ENCODE assay signal across 7 cellular contexts in the genomic region with DNA sequence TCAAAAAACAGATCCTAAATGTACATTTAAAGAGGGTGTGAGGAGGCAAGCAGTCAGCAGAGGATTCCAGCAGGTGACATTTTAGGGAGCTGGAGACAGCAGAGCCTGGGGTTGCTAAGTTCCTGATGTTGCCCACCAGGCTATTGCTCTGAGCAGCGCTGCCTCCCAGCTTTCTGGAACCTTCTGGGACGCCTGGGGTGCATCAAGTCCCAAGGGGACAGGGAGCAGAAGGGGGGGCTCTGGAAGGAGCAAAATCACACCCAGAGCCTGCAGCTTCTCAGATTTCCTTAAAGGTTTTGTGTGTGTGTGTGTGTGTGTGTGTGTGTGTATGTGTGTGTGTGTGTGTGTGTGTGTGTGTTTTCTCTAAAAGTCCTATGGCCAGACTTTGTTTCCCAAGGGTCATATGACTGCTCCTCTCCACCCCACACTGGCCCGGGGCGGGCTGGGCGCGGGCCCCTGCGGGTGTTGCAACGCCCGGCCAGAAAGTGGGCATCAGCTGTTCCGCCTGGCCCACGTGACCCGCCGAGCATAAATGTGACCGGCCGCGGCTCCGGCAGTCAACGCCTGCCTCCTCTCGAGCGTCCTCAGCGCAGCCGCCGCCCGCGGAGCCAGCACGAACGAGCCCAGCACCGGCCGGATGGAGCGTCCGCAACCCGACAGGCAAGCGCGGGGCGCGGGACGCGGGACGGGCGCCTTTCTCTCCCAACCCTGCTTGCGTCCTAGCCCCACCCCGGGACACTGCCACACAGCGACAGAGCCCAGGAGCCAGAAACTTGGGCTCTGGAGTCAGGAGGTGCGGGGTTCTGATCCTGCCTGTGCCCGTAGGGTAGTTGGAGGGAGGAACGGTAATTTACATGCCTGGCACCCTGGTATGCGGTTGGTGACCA. TPM values are rescaled to one million over a fixed set of nuclear protein-coding genes. Genes with fewer than 3 reads are reported as not detected.
DNase-seq lines count a peak whose midpoint lies in the region; ATAC-seq and TF ChIP-seq lines count a peak whose summit lies in the region.

A gene with protein sequence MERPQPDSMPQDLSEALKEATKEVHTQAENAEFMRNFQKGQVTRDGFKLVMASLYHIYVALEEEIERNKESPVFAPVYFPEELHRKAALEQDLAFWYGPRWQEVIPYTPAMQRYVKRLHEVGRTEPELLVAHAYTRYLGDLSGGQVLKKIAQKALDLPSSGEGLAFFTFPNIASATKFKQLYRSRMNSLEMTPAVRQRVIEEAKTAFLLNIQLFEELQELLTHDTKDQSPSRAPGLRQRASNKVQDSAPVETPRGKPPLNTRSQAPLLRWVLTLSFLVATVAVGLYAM (plus strand): TSS at position 560 of the 887 bp plus-strand sequence. CDS start 78 bp downstream, at position 638.

- peak; percentile 36 to 50 for TF ChIP-seq RAD21 in liver (IDR thresholded peaks at IDR 0.05)

- peaks cover 14% of the 10 kb centered on the region for H3K27me3 Mint-ChIP-seq in activated CD4-positive, alpha-beta memory T cell treated with anti-CD3 and anti-CD28 coated beads for 36 hours

- peak within 1 kb of the TSS; percentile 36 to 51 for H3K9ac ChIP-seq in liver (ENCODE audit: low read depth in 1 of 2, low read length in 2 of 2)

- peak within 1 kb of the TSS; percentile 13 for H3K27ac Mint-ChIP-seq in activated CD4-positive, alpha-beta memory T cell treated with anti-CD3 and anti-CD28 coated beads for 36 hours

- no peaks in the 10 kb centered on the region for H3K27me3 ChIP-seq in liver (ENCODE audit: control insufficient read depth in 4 of 4, insufficient read depth in 4 of 4, low read length in 3 of 4)

- peak; percentile 79 for ATAC-seq in HG02798 (IDR thresholded peaks at IDR 0.05; ENCODE audit: poor library complexity, unreplicated experiment)

- peak within 1 kb of the TSS; percentile 69 for H3K4me3 ChIP-seq in GM12875 (ENCODE audit: low read depth, low read length)
- peak within 1 kb of the TSS; percentile 79 to 88 (median 87) for H3K4me3 ChIP-seq in liver (ENCODE audit: low read depth in 1 of 3, low read length in 3 of 3)

- peaks cover 20% of the 10 kb centered on the region for H3K4me1 Mint-ChIP-seq in activated CD4-positive, alpha-beta memory T cell treated with anti-CD3 and anti-CD28 coated beads for 36 hours (ENCODE audit: low read depth)

- DNase-seq in NCI-H345 (lab: John Stamatoyannopoulos, UW) (peak; percentile 69), ecto neural progenitor cell (ENCODE audit: low spot score) (peak; percentile 88)
- peak; percentile 77 for DNase-seq in activated CD4-positive, alpha-beta memory T cell treated with anti-CD3 and anti-CD28 coated beads for 36 hours
- DNase-seq in stimulated activated CD4-positive, alpha-beta T cell treated with anti-CD3 and anti-CD28 coated beads, Interleukin-4, amount 100 ng/mL, for 1 hour = peak; percentile 46

- H3K9me3 Mint-ChIP-seq in activated CD4-positive, alpha-beta memory T cell treated with anti-CD3 and anti-CD28 coated beads for 36 hours = no peaks in the 10 kb centered on the region

- POLR2A ChIA-PET in activated CD4-positive, alpha-beta memory T cell treated with anti-CD3 and anti-CD28 coated beads for 36 hours (lab: Charles Lee) = interaction anchor here (0.5 kb wide), 1 partner anchor 268 kb away, joined by 3 read pairs; no protein-coding TSS in a partner anchor

- peak within 1 kb of the TSS; percentile 70 to 74 for H3K27ac ChIP-seq in liver (ENCODE audit: low read depth in 1 of 2, low read length in 2 of 2)

- TF ChIP-seq CTCF in GM12875 (IDR thresholded peaks at IDR 0.05; ENCODE audit: borderline replicate concordance, insufficient read depth, low read depth, low read length) (0 out of 2 replicates have a peak, but pooled peaks have one; percentile 5), liver (IDR thresholded peaks at IDR 0.05; ENCODE audit: low read depth, low read length, missing input control) (no peak)

- H3K4me3 Mint-ChIP-seq in activated CD4-positive, alpha-beta memory T cell treated with anti-CD3 and anti-CD28 coated beads for 36 hours = peak within 1 kb of the TSS; percentile 51

- H3K36me3 ChIP-seq in liver (ENCODE audit: control insufficient read depth in 4 of 4, insufficient read depth in 3 of 4, low read depth in 1 of 4, low read length in 3 of 4) = peaks cover 0 to 2% (median 0%) of the 10 kb centered on the region in 4 donors

- no peaks in the 10 kb centered on the region for H3K9me3 ChIP-seq in liver (ENCODE audit: control insufficient read depth in 4 of 4, low read length in 3 of 4)

- CTCF ChIA-PET in activated CD4-positive, alpha-beta memory T cell treated with anti-CD3 and anti-CD28 coated beads for 36 hours (lab: Charles Lee) = interaction anchor here (1.0 kb wide), 1 partner anchor 30 kb away, joined by 6 read pairs; no protein-coding TSS in a partner anchor

- H3K36me3 Mint-ChIP-seq in activated CD4-positive, alpha-beta memory T cell treated with anti-CD3 and anti-CD28 coated beads for 36 hours = no peaks in the 10 kb centered on the region

- intact Hi-C loops in activated CD4-positive, alpha-beta memory T cell treated with anti-CD3 and anti-CD28 coated beads for 36 hours (cut with micrococcal nuclease) = no loop called here

- peaks cover 15 to 56% (median 44%) of the 10 kb centered on the region in 4 donors for H3K4me1 ChIP-seq in liver (ENCODE audit: control insufficient read depth in 4 of 4, insufficient read depth in 4 of 4, low read length in 3 of 4)

- 3% methylated on average over 47 of the region's 47 CpGs for WGBS in liver

TF ChIP-seq in liver, 16 proteins besides CTCF, POLR2A, EP300 and RAD21:
- TF ChIP-seq EGR1 (IDR thresholded peaks at IDR 0.05; ENCODE audit: low read depth in 2 of 2) (no peak), MAX (IDR thresholded peaks at IDR 0.05) (no peak), JUND (IDR thresholded peaks at IDR 0.05) (peak in 1 of 2 donors; percentile 16), FOXA1 (IDR thresholded peaks at IDR 0.05) (peak; percentile 37), ATF3 (IDR thresholded peaks at IDR 0.05) (no peak), GABPA (IDR thresholded peaks at IDR 0.05 in 1 of 2, conservative IDR thresholded peaks at IDR 0.05 in 1 of 2) (no peak), HNF4G (IDR thresholded peaks at IDR 0.05) (peak; percentile 12), FOXA2 (IDR thresholded peaks at IDR 0.05) (no peak), YY1 (IDR thresholded peaks at IDR 0.05) (peak; percentile 46), NR2F2 (IDR thresholded peaks at IDR 0.05) (no peak), TAF1 (conservative IDR thresholded peaks at IDR 0.05) (peak; percentile 80), HNF4A (conservative IDR thresholded peaks at IDR 0.05) (peak; percentile 45 to 57), SP1 (IDR thresholded peaks at IDR 0.05) (peak; percentile 58), RXRA (IDR thresholded peaks at IDR 0.05) (peak; percentile 36 to 43)
- TF ChIP-seq, protein P1, sequence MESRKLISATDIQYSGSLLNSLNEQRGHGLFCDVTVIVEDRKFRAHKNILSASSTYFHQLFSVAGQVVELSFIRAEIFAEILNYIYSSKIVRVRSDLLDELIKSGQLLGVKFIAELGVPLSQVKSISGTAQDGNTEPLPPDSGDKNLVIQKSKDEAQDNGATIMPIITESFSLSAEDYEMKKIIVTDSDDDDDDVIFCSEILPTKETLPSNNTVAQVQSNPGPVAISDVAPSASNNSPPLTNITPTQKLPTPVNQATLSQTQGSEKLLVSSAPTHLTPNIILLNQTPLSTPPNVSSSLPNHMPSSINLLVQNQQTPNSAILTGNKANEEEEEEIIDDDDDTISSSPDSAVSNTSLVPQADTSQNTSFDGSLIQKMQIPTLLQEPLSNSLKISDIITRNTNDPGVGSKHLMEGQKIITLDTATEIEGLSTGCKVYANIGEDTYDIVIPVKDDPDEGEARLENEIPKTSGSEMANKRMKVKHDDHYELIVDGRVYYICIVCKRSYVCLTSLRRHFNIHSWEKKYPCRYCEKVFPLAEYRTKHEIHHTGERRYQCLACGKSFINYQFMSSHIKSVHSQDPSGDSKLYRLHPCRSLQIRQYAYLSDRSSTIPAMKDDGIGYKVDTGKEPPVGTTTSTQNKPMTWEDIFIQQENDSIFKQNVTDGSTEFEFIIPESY (IDR thresholded peaks at IDR 0.05) = no peak
- TF ChIP-seq, protein P2, sequence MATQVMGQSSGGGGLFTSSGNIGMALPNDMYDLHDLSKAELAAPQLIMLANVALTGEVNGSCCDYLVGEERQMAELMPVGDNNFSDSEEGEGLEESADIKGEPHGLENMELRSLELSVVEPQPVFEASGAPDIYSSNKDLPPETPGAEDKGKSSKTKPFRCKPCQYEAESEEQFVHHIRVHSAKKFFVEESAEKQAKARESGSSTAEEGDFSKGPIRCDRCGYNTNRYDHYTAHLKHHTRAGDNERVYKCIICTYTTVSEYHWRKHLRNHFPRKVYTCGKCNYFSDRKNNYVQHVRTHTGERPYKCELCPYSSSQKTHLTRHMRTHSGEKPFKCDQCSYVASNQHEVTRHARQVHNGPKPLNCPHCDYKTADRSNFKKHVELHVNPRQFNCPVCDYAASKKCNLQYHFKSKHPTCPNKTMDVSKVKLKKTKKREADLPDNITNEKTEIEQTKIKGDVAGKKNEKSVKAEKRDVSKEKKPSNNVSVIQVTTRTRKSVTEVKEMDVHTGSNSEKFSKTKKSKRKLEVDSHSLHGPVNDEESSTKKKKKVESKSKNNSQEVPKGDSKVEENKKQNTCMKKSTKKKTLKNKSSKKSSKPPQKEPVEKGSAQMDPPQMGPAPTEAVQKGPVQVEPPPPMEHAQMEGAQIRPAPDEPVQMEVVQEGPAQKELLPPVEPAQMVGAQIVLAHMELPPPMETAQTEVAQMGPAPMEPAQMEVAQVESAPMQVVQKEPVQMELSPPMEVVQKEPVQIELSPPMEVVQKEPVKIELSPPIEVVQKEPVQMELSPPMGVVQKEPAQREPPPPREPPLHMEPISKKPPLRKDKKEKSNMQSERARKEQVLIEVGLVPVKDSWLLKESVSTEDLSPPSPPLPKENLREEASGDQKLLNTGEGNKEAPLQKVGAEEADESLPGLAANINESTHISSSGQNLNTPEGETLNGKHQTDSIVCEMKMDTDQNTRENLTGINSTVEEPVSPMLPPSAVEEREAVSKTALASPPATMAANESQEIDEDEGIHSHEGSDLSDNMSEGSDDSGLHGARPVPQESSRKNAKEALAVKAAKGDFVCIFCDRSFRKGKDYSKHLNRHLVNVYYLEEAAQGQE (IDR thresholded peaks at IDR 0.05) = peak; percentile 79
TF ChIP-seq in liver: peak in this region for 9.

RNA-seq across cellular contexts. Expression of the gene that starts here (rescaled TPM):
- 1 to 10 TPM; 2.7 to 2.8 TPM for total RNA-seq in activated CD4-positive, alpha-beta memory T cell treated with anti-CD3 and anti-CD28 coated beads for 36 hours
- 100 to 1,000 TPM in 1 of 2 donors, 10 to 100 TPM in 1; 47.1 to 108 TPM for total RNA-seq in liver
- polyA plus RNA-seq in liver = 10 to 100 TPM; 18.7 to 72.3 TPM

Comparison
In these comparisons a context has a peak if more than half of its experiments do, and no peak if none do; other contexts are left out.
1. Peak in every context shown above with its lines: DNase-seq, ATAC-seq, H3K4me3 ChIP-seq and H3K27ac ChIP-seq.
2. RNA of the gene that starts here (total RNA-seq): 47.1 to 108 TPM in liver; 2.7 to 2.8 TPM in activated CD4-positive, alpha-beta memory T cell treated with anti-CD3 and anti-CD28 coated beads for 36 hours; every median in the first group is over 10 times any median in the second.